In the genomic region with DNA sequence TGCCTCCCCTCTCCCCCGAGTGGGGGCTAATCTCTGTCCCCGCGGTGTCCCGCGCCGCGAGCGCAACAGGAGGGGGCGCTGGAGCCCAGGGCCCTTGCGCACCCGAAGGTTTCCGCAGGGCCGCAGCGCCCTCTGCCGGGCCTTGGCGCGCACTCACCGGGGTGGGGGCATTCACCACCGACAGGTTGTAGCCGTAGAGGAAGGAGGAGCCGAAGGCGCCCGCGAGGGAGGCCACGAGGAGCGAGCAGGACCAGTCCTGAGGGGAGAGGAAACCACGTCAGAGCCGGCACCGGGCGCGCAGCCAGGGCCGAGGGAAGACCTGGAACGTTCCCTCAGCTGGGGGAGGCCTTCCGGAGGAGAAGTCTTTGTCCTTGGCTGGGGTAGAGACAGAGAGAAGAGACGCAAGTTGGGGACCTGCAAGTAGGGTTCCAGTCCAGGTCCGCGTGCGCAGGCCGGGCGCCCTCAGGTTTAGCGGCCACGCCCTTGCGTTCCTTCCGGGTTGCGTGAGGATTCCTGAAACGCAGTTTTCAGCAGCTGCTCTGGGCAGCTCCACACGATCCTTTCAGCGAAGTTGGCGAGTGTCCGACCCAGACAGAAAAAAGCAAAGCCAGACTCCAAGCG, we compare ENCODE assay signal across 1 cellular context.
TF ChIP-seq lines count a peak whose summit lies in the region.

No MANE protein-coding gene starts in this region.

TF ChIP-seq in GM12878, 131 proteins besides CTCF, POLR2A, EP300 and RAD21 (continued from another document):
- TF ChIP-seq, protein P1, sequence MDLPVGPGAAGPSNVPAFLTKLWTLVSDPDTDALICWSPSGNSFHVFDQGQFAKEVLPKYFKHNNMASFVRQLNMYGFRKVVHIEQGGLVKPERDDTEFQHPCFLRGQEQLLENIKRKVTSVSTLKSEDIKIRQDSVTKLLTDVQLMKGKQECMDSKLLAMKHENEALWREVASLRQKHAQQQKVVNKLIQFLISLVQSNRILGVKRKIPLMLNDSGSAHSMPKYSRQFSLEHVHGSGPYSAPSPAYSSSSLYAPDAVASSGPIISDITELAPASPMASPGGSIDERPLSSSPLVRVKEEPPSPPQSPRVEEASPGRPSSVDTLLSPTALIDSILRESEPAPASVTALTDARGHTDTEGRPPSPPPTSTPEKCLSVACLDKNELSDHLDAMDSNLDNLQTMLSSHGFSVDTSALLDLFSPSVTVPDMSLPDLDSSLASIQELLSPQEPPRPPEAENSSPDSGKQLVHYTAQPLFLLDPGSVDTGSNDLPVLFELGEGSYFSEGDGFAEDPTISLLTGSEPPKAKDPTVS (IDR thresholded peaks at IDR 0.05; ENCODE audit: low read depth, low read length): no peak; the same call in 1 of the 2 replicates
- TF ChIP-seq TCF3 (IDR thresholded peaks at IDR 0.05; ENCODE audit: borderline replicate concordance, insufficient read depth, low read depth, low read length): no peak
- no peak for TF ChIP-seq RBBP5 (conservative IDR thresholded peaks at IDR 0.05)
- peak; percentile 58 for TF ChIP-seq CHD2 (IDR thresholded peaks at IDR 0.05; ENCODE audit: borderline replicate concordance, low read depth, low read length)
- TF ChIP-seq BHLHE40 (IDR thresholded peaks at IDR 0.05; ENCODE audit: borderline replicate concordance in 1 of 2, low read depth in 2 of 2, low read length in 1 of 2): peak in 1 of 2 experiments; percentile 65; a peak in 2 of 4 replicates
- no peak for TF ChIP-seq RFX5 (IDR thresholded peaks at IDR 0.05; ENCODE audit: low read depth, low read length)
- TF ChIP-seq YY1 (IDR thresholded peaks at IDR 0.05; ENCODE audit: low read depth, low read length): peak; percentile 63; the same call in 1 of the 2 replicates
- TF ChIP-seq, protein P2, sequence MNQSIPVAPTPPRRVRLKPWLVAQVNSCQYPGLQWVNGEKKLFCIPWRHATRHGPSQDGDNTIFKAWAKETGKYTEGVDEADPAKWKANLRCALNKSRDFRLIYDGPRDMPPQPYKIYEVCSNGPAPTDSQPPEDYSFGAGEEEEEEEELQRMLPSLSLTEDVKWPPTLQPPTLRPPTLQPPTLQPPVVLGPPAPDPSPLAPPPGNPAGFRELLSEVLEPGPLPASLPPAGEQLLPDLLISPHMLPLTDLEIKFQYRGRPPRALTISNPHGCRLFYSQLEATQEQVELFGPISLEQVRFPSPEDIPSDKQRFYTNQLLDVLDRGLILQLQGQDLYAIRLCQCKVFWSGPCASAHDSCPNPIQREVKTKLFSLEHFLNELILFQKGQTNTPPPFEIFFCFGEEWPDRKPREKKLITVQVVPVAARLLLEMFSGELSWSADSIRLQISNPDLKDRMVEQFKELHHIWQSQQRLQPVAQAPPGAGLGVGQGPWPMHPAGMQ (IDR thresholded peaks at IDR 0.05; ENCODE audit: borderline replicate concordance): no peak
- TF ChIP-seq NFIC (IDR thresholded peaks at IDR 0.05; ENCODE audit: low read depth, low read length): no peak
- no peak for TF ChIP-seq RCOR1 (conservative IDR thresholded peaks at IDR 0.05; ENCODE audit: low read depth, low read length)
- TF ChIP-seq, protein P3, sequence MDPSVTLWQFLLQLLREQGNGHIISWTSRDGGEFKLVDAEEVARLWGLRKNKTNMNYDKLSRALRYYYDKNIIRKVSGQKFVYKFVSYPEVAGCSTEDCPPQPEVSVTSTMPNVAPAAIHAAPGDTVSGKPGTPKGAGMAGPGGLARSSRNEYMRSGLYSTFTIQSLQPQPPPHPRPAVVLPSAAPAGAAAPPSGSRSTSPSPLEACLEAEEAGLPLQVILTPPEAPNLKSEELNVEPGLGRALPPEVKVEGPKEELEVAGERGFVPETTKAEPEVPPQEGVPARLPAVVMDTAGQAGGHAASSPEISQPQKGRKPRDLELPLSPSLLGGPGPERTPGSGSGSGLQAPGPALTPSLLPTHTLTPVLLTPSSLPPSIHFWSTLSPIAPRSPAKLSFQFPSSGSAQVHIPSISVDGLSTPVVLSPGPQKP (IDR thresholded peaks at IDR 0.05; ENCODE audit: low read depth, low read length): no peak
- TF ChIP-seq EGR1 (IDR thresholded peaks at IDR 0.05; ENCODE audit: borderline replicate concordance in 1 of 2, low read depth in 2 of 2, low read length in 2 of 2): no peak
- TF ChIP-seq SREBF2 (IDR thresholded peaks at IDR 0.05; ENCODE audit: low read length): no peak
- TF ChIP-seq, protein P4, sequence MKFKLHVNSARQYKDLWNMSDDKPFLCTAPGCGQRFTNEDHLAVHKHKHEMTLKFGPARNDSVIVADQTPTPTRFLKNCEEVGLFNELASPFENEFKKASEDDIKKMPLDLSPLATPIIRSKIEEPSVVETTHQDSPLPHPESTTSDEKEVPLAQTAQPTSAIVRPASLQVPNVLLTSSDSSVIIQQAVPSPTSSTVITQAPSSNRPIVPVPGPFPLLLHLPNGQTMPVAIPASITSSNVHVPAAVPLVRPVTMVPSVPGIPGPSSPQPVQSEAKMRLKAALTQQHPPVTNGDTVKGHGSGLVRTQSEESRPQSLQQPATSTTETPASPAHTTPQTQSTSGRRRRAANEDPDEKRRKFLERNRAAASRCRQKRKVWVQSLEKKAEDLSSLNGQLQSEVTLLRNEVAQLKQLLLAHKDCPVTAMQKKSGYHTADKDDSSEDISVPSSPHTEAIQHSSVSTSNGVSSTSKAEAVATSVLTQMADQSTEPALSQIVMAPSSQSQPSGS (IDR thresholded peaks at IDR 0.05; ENCODE audit: low read length): no peak
- no peak for TF ChIP-seq IRF4 (IDR thresholded peaks at IDR 0.05; ENCODE audit: low read depth, low read length)
- TF ChIP-seq ZNF24 (IDR thresholded peaks at IDR 0.05): no peak
- TF ChIP-seq ZNF274 (IDR thresholded peaks at IDR 0.05; ENCODE audit: insufficient read depth, insufficient read length): no peak
- TF ChIP-seq, protein P5, sequence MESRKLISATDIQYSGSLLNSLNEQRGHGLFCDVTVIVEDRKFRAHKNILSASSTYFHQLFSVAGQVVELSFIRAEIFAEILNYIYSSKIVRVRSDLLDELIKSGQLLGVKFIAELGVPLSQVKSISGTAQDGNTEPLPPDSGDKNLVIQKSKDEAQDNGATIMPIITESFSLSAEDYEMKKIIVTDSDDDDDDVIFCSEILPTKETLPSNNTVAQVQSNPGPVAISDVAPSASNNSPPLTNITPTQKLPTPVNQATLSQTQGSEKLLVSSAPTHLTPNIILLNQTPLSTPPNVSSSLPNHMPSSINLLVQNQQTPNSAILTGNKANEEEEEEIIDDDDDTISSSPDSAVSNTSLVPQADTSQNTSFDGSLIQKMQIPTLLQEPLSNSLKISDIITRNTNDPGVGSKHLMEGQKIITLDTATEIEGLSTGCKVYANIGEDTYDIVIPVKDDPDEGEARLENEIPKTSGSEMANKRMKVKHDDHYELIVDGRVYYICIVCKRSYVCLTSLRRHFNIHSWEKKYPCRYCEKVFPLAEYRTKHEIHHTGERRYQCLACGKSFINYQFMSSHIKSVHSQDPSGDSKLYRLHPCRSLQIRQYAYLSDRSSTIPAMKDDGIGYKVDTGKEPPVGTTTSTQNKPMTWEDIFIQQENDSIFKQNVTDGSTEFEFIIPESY (IDR thresholded peaks at IDR 0.05): no peak
- TF ChIP-seq CBX3 (IDR thresholded peaks at IDR 0.05; ENCODE audit: borderline replicate concordance, low read depth): no peak
- TF ChIP-seq, protein P6, sequence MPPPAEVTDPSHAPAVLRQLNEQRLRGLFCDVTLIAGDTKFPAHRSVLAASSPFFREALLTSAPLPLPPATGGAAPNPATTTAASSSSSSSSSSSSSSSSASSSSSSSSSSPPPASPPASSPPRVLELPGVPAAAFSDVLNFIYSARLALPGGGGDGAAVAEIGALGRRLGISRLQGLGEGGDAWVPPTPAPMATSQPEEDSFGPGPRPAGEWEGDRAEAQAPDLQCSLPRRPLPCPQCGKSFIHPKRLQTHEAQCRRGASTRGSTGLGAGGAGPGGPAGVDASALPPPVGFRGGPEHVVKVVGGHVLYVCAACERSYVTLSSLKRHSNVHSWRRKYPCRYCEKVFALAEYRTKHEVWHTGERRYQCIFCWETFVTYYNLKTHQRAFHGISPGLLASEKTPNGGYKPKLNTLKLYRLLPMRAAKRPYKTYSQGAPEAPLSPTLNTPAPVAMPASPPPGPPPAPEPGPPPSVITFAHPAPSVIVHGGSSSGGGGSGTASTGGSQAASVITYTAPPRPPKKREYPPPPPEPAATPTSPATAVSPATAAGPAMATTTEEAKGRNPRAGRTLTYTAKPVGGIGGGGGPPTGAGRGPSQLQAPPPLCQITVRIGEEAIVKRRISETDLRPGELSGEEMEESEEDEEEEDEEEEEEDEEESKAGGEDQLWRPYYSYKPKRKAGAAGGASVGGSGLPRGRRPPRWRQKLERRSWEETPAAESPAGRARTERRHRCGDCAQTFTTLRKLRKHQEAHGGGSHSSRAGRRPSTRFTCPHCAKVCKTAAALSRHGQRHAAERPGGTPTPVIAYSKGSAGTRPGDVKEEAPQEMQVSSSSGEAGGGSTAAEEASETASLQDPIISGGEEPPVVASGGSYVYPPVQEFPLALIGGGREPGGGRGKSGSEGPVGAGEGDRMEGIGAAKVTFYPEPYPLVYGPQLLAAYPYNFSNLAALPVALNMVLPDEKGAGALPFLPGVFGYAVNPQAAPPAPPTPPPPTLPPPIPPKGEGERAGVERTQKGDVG (CRISPR knock-in tag; IDR thresholded peaks at IDR 0.05): no peak
- no peak for TF ChIP-seq ETV6 (conservative IDR thresholded peaks at IDR 0.05 in 1 of 2, IDR thresholded peaks at IDR 0.05 in 1 of 2; ENCODE audit: borderline replicate concordance in 1 of 2, low read depth in 1 of 2)
- no peak for TF ChIP-seq CEBPB (IDR thresholded peaks at IDR 0.05; ENCODE audit: borderline replicate concordance in 1 of 2, low read depth in 2 of 2, low read length in 2 of 2)
- TF ChIP-seq SUPT20H (IDR thresholded peaks at IDR 0.05; ENCODE audit: borderline replicate concordance, control insufficient read depth, low read depth, low read length): no peak
- 0 out of 2 replicates have a peak, but pooled peaks have one; percentile 7 for TF ChIP-seq NR2F1 (conservative IDR thresholded peaks at IDR 0.05)
- no peak for TF ChIP-seq CBFB (IDR thresholded peaks at IDR 0.05; ENCODE audit: low read depth)
- TF ChIP-seq, protein P7, sequence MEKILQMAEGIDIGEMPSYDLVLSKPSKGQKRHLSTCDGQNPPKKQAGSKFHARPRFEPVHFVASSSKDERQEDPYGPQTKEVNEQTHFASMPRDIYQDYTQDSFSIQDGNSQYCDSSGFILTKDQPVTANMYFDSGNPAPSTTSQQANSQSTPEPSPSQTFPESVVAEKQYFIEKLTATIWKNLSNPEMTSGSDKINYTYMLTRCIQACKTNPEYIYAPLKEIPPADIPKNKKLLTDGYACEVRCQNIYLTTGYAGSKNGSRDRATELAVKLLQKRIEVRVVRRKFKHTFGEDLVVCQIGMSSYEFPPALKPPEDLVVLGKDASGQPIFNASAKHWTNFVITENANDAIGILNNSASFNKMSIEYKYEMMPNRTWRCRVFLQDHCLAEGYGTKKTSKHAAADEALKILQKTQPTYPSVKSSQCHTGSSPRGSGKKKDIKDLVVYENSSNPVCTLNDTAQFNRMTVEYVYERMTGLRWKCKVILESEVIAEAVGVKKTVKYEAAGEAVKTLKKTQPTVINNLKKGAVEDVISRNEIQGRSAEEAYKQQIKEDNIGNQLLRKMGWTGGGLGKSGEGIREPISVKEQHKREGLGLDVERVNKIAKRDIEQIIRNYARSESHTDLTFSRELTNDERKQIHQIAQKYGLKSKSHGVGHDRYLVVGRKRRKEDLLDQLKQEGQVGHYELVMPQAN (conservative IDR thresholded peaks at IDR 0.05): peak; percentile 29; the same call in 1 of the 2 replicates
- TF ChIP-seq MYB (IDR thresholded peaks at IDR 0.05; ENCODE audit: borderline replicate concordance, low read depth, low read length): no peak
